8 cellular contexts compared by ENCODE assay signal in genomic region chr20:45450097-45450818, GRCh38. TPM values are rescaled to one million over a fixed set of nuclear protein-coding genes. Genes with fewer than 3 reads are reported as not detected.
DNase-seq lines count a peak whose midpoint lies in the region; ATAC-seq, FAIRE-seq and TF ChIP-seq lines count a peak whose summit lies in the region.

No MANE protein-coding gene starts in this region.

- H3K4me3 ChIP-seq in SK-N-MC = no peak overlapping the region
- no peak overlapping the region for H3K4me3 ChIP-seq in fibroblast of pulmonary artery (replicated peaks; ENCODE audit: low read depth, low read length)
- no peak overlapping the region for H3K4me3 ChIP-seq in pancreas
- no peak overlapping the region for H3K4me3 ChIP-seq in effector memory CD4-positive, alpha-beta T cell (ENCODE audit: insufficient read depth, low read depth, low read length, poor library complexity, severe bottlenecking)

- 48 to 66% methylated on average over 5 of the region's 5 CpGs for WGBS in pancreas, 2 donors

- H3K4me1 ChIP-seq in pancreas = no peaks in the 10 kb centered on the region
- H3K4me1 ChIP-seq in effector memory CD4-positive, alpha-beta T cell (ENCODE audit: control insufficient read depth, insufficient read depth, low read length, poor library complexity, severe bottlenecking) = no peaks in the 10 kb centered on the region

- peak; percentile 73 for TF ChIP-seq CTCF in fibroblast of pulmonary artery (IDR thresholded peaks at IDR 0.05; ENCODE audit: low read length, missing control alignments)
- TF ChIP-seq CTCF in pancreas (IDR thresholded peaks at IDR 0.05) = peak; percentile 38 to 56 (median 49)

- DNase-seq in NCI-H2227 (lab: John Stamatoyannopoulos, UW; ENCODE audit: unreplicated experiment) (peak; percentile 48), NCI-H2227 treated with DMSO at 0.1 percent for 48 hours (lab: John Stamatoyannopoulos, UW) (no peak), Kasumi-1 (lab: John Stamatoyannopoulos, UW) (peak; percentile 95 to 97), SK-N-MC (ENCODE audit: low read depth, low spot score) (peak; percentile 42), fibroblast of pulmonary artery (ENCODE audit: low read depth) (peak; percentile 71), pancreas (no peak)
- DNase-seq in effector memory CD4-positive, alpha-beta T cell = no peak
- no peak for DNase-seq in stimulated activated CD4-positive, alpha-beta T cell treated with anti-CD3 and anti-CD28 coated beads, Interleukin-1b, Interleukin-23, amount 100 ng/mL, for 48 hours

- H3K27ac ChIP-seq in SK-N-MC (no peak overlapping the region), pancreas (no peak overlapping the region)
- no peak overlapping the region for H3K27ac ChIP-seq in effector memory CD4-positive, alpha-beta T cell (ENCODE audit: insufficient read depth, low read length, poor library complexity, severe bottlenecking)

- H3K9ac ChIP-seq in SK-N-MC (ENCODE audit: insufficient read length) = no peak overlapping the region

- peak; percentile 31 to 90 (median 82) for ATAC-seq in pancreas

- intact Hi-C loops in pancreas (cut with DNase I) = loop anchor here in 1 of 3 donors (5.0 to 10.0 kb wide), 2 partner anchors 133 to 325 kb away; no protein-coding TSS in a partner anchor

- H3K9me3 ChIP-seq in SK-N-MC (ENCODE audit: low read depth, low read length) = no peaks in the 10 kb centered on the region
- no peaks in the 10 kb centered on the region for H3K9me3 ChIP-seq in pancreas
- H3K9me3 ChIP-seq in effector memory CD4-positive, alpha-beta T cell (ENCODE audit: control insufficient read depth, low read length) = no peaks in the 10 kb centered on the region

- no peaks in the 10 kb centered on the region for H3K27me3 ChIP-seq in pancreas
- H3K27me3 ChIP-seq in effector memory CD4-positive, alpha-beta T cell (replicated peaks; ENCODE audit: control insufficient read depth, insufficient read depth, low read length, poor library complexity, severe bottlenecking) = no peaks in the 10 kb centered on the region

- no peak for FAIRE-seq in pancreas (lab: Jason Lieb, UNC)

- no peaks in the 10 kb centered on the region for H3K36me3 ChIP-seq in SK-N-MC (ENCODE audit: insufficient read depth, low read length)
- no peaks in the 10 kb centered on the region for H3K36me3 ChIP-seq in pancreas
- no peaks in the 10 kb centered on the region for H3K36me3 ChIP-seq in effector memory CD4-positive, alpha-beta T cell (ENCODE audit: control insufficient read depth, insufficient read depth, low read length)

RNA-seq across cellular contexts. Expression of gene WFDC2, which starts 19.3 kb away (rescaled TPM):
- total RNA-seq in pancreas = 10 to 100 TPM in 3 of 6 donors, 1 to 10 TPM in 3; 5.0 to 49.5 (median 11.0) TPM
- 10 to 100 TPM; 16.7 to 21.4 TPM for polyA plus RNA-seq in pancreas

RNA-seq across cellular contexts. Expression of gene PIGT, which starts 34.3 kb away (rescaled TPM):
- 10 to 100 TPM; 35.3 to 59.1 (median 46.2) TPM for total RNA-seq in pancreas
- 10 to 100 TPM; 60.7 to 69.1 TPM for polyA plus RNA-seq in pancreas

RNA-seq across cellular contexts. Expression of gene DBNDD2, which starts 42.2 kb away (rescaled TPM):
- 10 to 100 TPM; 11.6 to 25.7 (median 17.9) TPM for total RNA-seq in pancreas
- 10 to 100 TPM; 21.2 to 31.0 TPM for polyA plus RNA-seq in pancreas

Comparison
In these comparisons a context has a peak if more than half of its experiments do, and no peak if none do; other contexts are left out.
1. DNase-seq: peak in NCI-H2227 (single experiment), Kasumi-1 (2 of 2), SK-N-MC (single experiment) and fibroblast of pulmonary artery (single experiment); none in NCI-H2227 treated with DMSO at 0.1 percent for 48 hours (single experiment), pancreas (0 of 6), effector memory CD4-positive, alpha-beta T cell (0 of 3) and stimulated activated CD4-positive, alpha-beta T cell treated with anti-CD3 and anti-CD28 coated beads, Interleukin-1b, Interleukin-23, amount 100 ng/mL, for 48 hours (single experiment).